Comparison of ENCODE assay signal across 10 cellular contexts in genomic region chr10:69479241-69479730, GRCh38. TPM values are rescaled to one million over a fixed set of nuclear protein-coding genes. Genes with fewer than 3 reads are reported as not detected.
A peak's percentile ranks its signal among the peaks of the same experiment; 100 is the strongest.
DNase-seq lines count a peak whose midpoint lies in the region; ATAC-seq and TF ChIP-seq lines count a peak whose summit lies in the region.
"Had no signal": no experiment of that assay in that cellular context is flagged by ENCODE, and none has a peak within 500 bp of the region (broad histone marks: within the 10 kb centered on the region; RNA-seq: fewer than 3 reads in every experiment).

No MANE protein-coding gene starts in this region.

- TF ChIP-seq EP300 in sigmoid colon (IDR thresholded peaks at IDR 0.05), result peak in 1 of 4 donors; percentile 20

- no peak for TF ChIP-seq CTCF in sigmoid colon (IDR thresholded peaks at IDR 0.05)

- H3K36me3 Mint-ChIP-seq in T-helper 17 cell (ENCODE audit: low read depth) (peaks cover 2% of the 10 kb centered on the region), T-cell (peaks cover 2% of the 10 kb centered on the region)

- no peaks in the 10 kb centered on the region for H3K9me3 Mint-ChIP-seq in T-cell
- H3K9me3 Mint-ChIP-seq: activated T-cell treated with anti-CD3 and anti-CD28 coated beads, Interleukin-2, amount 50 U/mL, for 72 hours had no signal

- peaks cover 0 to 100% (median 99%) of the 10 kb centered on the region in 4 donors for H3K4me1 ChIP-seq in sigmoid colon

- H3K27ac Mint-ChIP-seq in T-helper 17 cell (peak overlapping the region; percentile 78), T-cell (no peak overlapping the region)
- H3K27ac Mint-ChIP-seq: activated T-cell treated with anti-CD3 and anti-CD28 coated beads, Interleukin-2, amount 50 U/mL, for 72 hours had no signal

- no peak overlapping the region for H3K4me3 Mint-ChIP-seq in T-helper 17 cell
- no peak overlapping the region for H3K4me3 Mint-ChIP-seq in T-cell
- H3K4me3 Mint-ChIP-seq: activated T-cell treated with anti-CD3 and anti-CD28 coated beads, Interleukin-2, amount 50 U/mL, for 72 hours had no signal

- no peaks in the 10 kb centered on the region for H3K27me3 ChIP-seq in sigmoid colon

- H3K4me1 Mint-ChIP-seq in T-helper 17 cell, result peaks cover 30% of the 10 kb centered on the region
- H3K4me1 Mint-ChIP-seq in T-cell, result peaks cover 0 to 2% (median 0%) of the 10 kb centered on the region in 3 donors

- POLR2A ChIA-PET in T-cell (lab: Charles Lee), result no interaction called here

- CTCF ChIA-PET in T-cell (lab: Charles Lee), result interaction anchor here (0.5 to 0.6 kb wide), 2 partner anchors 23 to 271 kb away, joined by 3 read pairs; no protein-coding TSS in a partner anchor

- no peak for ATAC-seq in T-helper 17 cell
- ATAC-seq in left ventricle myocardium superior, result peak; percentile 78
- no peak for ATAC-seq in HG02642 (IDR thresholded peaks at IDR 0.05; ENCODE audit: poor library complexity, unreplicated experiment)
- no peak for ATAC-seq in T-cell (replicated peaks in 1 of 4)
- ATAC-seq: activated T-cell treated with anti-CD3 and anti-CD28 coated beads, Interleukin-2, amount 50 U/mL, for 72 hours had no signal

- intact Hi-C loops in left ventricle myocardium superior (cut with micrococcal nuclease) (no loop called here), sigmoid colon (cut with DNase I) (no loop called here)

- no peaks in the 10 kb centered on the region for H3K27me3 Mint-ChIP-seq in T-helper 17 cell
- no peaks in the 10 kb centered on the region for H3K27me3 Mint-ChIP-seq in T-cell

- peak overlapping the region; percentile 87 to 93 (median 92) for H3K27ac ChIP-seq in sigmoid colon
- H3K27ac ChIP-seq: PC-9 had no signal

- DNase-seq in DMS53 treated with DMSO at 0.1 percent for 48 hours (lab: John Stamatoyannopoulos, UW; ENCODE audit: unreplicated experiment) (peak; percentile 2), T-helper 17 cell (no peak), left ventricle myocardium superior (peak; percentile 63), sigmoid colon (peak; percentile 85), SIG-M5 (lab: John Stamatoyannopoulos, UW) (no peak), T-cell (no peak)
- no peak for DNase-seq in stimulated activated CD4-positive, alpha-beta T cell treated with anti-CD3 and anti-CD28 coated beads, Interleukin-2, amount 100 ng/mL, for 48 hours
- DNase-seq: activated T-cell treated with anti-CD3 and anti-CD28 coated beads, Interleukin-2, amount 50 U/mL, for 72 hours; PC-9 had no signal

- no peak overlapping the region for H3K4me3 ChIP-seq in sigmoid colon
- H3K4me3 ChIP-seq: PC-9 had no signal

- H3K36me3 ChIP-seq in sigmoid colon, result peaks cover 0 to 4% (median 0%) of the 10 kb centered on the region in 4 donors

- no peak for TF ChIP-seq POLR2A in sigmoid colon (IDR thresholded peaks at IDR 0.05)

- H3K9me3 ChIP-seq in T-helper 17 cell (ENCODE audit: control insufficient read depth, low read length, poor library complexity, severe bottlenecking) (no peaks in the 10 kb centered on the region), sigmoid colon (no peaks in the 10 kb centered on the region)

- WGBS in sigmoid colon, 2 donors, result 45 to 67% methylated on average over 5 of the region's 5 CpGs

RNA-seq across cellular contexts. Expression of gene TSPAN15, which starts 28.0 kb away (rescaled TPM):
- 10 to 100 TPM; 20.3 to 28.7 TPM for total RNA-seq in T-helper 17 cell
- 8.3 TPM for total RNA-seq in left ventricle myocardium superior
- 10 to 100 TPM; 55.4 to 76.4 (median 67.4) TPM for total RNA-seq in sigmoid colon
- 100 to 1,000 TPM in 1 of 3 donors, 10 to 100 TPM in 2; 43.0 to 100 (median 70.9) TPM for polyA plus RNA-seq in sigmoid colon
- 1 to 10 TPM; 2.9 to 8.2 (median 6.2) TPM for total RNA-seq in T-cell

Comparison
In these comparisons a context has a peak if more than half of its experiments do, and no peak if none do; other contexts are left out.
1. DNase-seq: peak in DMS53 treated with DMSO at 0.1 percent for 48 hours (single experiment), left ventricle myocardium superior (single experiment) and sigmoid colon (single experiment); none in T-helper 17 cell (0 of 3), SIG-M5 (single experiment), T-cell (0 of 34) and stimulated activated CD4-positive, alpha-beta T cell treated with anti-CD3 and anti-CD28 coated beads, Interleukin-2, amount 100 ng/mL, for 48 hours (0 of 2).